Comparison of ENCODE assay signal across 8 cellular contexts in the genomic region with DNA sequence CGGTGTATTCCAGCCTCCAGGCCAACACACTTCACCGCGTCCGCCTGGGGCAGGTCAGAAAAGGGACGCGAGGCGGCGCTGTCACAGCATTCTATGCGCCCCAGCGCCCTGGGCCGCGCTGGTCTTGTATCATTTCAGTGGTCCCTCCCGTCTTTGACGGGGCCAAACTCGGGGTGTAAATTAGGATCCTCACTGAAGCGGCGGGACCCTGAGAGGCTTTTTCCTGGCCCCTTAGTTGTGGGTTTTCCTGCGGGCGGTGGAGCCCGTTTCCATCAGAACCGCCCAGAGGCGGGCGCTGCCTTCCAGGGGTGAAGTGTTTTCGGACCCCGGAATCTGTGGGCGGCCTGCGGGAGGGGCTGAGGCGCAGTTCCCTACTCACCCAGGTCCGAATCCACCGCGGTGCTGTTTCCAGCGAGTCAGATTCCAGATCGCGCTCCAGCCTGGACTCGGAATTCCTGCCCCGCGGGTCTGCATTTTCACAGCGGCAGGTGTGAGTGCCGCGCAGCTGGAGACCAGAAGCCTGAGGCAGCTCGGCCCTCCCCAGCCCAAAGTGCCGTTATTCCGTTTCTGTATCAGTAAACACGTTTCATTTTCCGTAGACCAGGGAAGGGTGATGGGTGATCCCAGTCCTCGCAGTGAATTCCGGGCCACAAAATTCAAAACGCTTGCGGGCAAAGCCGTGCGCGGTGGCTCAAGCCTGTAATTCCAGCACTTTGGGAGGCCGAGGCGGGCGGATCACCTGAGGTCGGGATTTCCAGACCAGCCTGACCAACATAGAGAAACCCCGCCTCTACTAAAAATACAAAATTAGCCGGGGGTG. TPM values are rescaled to one million over a fixed set of nuclear protein-coding genes. Genes with fewer than 3 reads are reported as not detected.
A peak's percentile ranks its signal among the peaks of the same experiment; 100 is the strongest.
DNase-seq lines count a peak whose midpoint lies in the region; ATAC-seq and TF ChIP-seq lines count a peak whose summit lies in the region.

No MANE protein-coding gene starts in this region.

- H3K36me3 ChIP-seq in left lung: no peaks in the 10 kb centered on the region

- H3K9me3 Mint-ChIP-seq in activated CD4-positive, alpha-beta T cell treated with anti-CD3 and anti-CD28 coated beads, Interleukin-2, amount 10 ng/mL, durations not matched to agents 24 days and 14 days: no peaks in the 10 kb centered on the region

- H3K4me1 Mint-ChIP-seq in activated CD4-positive, alpha-beta T cell treated with anti-CD3 and anti-CD28 coated beads, Interleukin-2, amount 10 ng/mL, durations not matched to agents 24 days and 14 days: peaks cover 39% of the 10 kb centered on the region

- peak; percentile 74 for DNase-seq in GDM1 (lab: John Stamatoyannopoulos, UW)
- DNase-seq in NCI-H226: peak; percentile 62
- peak; percentile 93 for DNase-seq in activated CD4-positive, alpha-beta T cell treated with anti-CD3 and anti-CD28 coated beads, Interleukin-2, amount 10 ng/mL, durations not matched to agents 24 days and 14 days
- peak; percentile 84 for DNase-seq in coronary artery (ENCODE audit: low spot score)
- peak; percentile 88 to 97 for DNase-seq in left lung
- DNase-seq in stimulated activated CD4-positive, alpha-beta T cell treated with anti-CD3 and anti-CD28 coated beads, Interleukin-2, amount 100 ng/mL, for 24 hours: peak; percentile 87

- H3K36me3 Mint-ChIP-seq in activated CD4-positive, alpha-beta T cell treated with anti-CD3 and anti-CD28 coated beads, Interleukin-2, amount 10 ng/mL, durations not matched to agents 24 days and 14 days (ENCODE audit: low read depth): peaks cover 11% of the 10 kb centered on the region

- H3K27ac ChIP-seq in coronary artery: peak overlapping the region; percentile 33 to 90
- H3K27ac ChIP-seq in left lung: peak overlapping the region; percentile 78 to 90

- H3K27me3 ChIP-seq in left lung: no peaks in the 10 kb centered on the region

- peak overlapping the region; percentile 93 for H3K4me3 Mint-ChIP-seq in activated CD4-positive, alpha-beta T cell treated with anti-CD3 and anti-CD28 coated beads, Interleukin-2, amount 10 ng/mL, durations not matched to agents 24 days and 14 days

- H3K9me3 ChIP-seq in left lung: no peaks in the 10 kb centered on the region

- H3K4me3 ChIP-seq in coronary artery (peak overlapping the region; percentile 81), left lung (peak overlapping the region; percentile 53 to 81)

- peak overlapping the region; percentile 97 for H3K27ac Mint-ChIP-seq in activated CD4-positive, alpha-beta T cell treated with anti-CD3 and anti-CD28 coated beads, Interleukin-2, amount 10 ng/mL, durations not matched to agents 24 days and 14 days

- TF ChIP-seq CTCF in coronary artery (IDR thresholded peaks at IDR 0.05) (no peak), left lung (IDR thresholded peaks at IDR 0.05) (peak; percentile 82 to 94)

- no peaks in the 10 kb centered on the region for H3K27me3 Mint-ChIP-seq in activated CD4-positive, alpha-beta T cell treated with anti-CD3 and anti-CD28 coated beads, Interleukin-2, amount 10 ng/mL, durations not matched to agents 24 days and 14 days

- H3K4me1 ChIP-seq in left lung: peaks cover 0 to 58% of the 10 kb centered on the region in 2 donors

- ATAC-seq in HG02759 (IDR thresholded peaks at IDR 0.05; ENCODE audit: unreplicated experiment): peak; percentile 62
- ATAC-seq in left lung: peak; percentile 82
- ATAC-seq in HG03571 (IDR thresholded peaks at IDR 0.05; ENCODE audit: unreplicated experiment): no peak

- intact Hi-C loops in activated CD4-positive, alpha-beta T cell treated with anti-CD3 and anti-CD28 coated beads, Interleukin-2, amount 10 ng/mL, durations not matched to agents 24 days and 14 days (cut with micrococcal nuclease): loop anchor here (1.0 to 10.0 kb wide), 4 partner anchors 47 to 809 kb away; partner anchors contain the start of genes HSPA1B, LTB and PPP1R18
- intact Hi-C loops in left lung (cut with DNase I): loop anchor here in 1 of 2 donors (10.0 kb wide), 1 partner anchor 101 kb away; the partner anchor contains the start of gene NCR3

RNA-seq across cellular contexts. Expression of gene MICB, which starts 3.9 kb away (rescaled TPM):
- total RNA-seq in activated CD4-positive, alpha-beta T cell treated with anti-CD3 and anti-CD28 coated beads, Interleukin-2, amount 10 ng/mL, durations not matched to agents 24 days and 14 days: 32.8 and 35.5 TPM in 2 replicates
- total RNA-seq in left lung: 10 to 100 TPM; 11.2 to 11.3 TPM

RNA-seq across cellular contexts. Expression of gene MCCD1, which starts 34.7 kb away (rescaled TPM):
- total RNA-seq in activated CD4-positive, alpha-beta T cell treated with anti-CD3 and anti-CD28 coated beads, Interleukin-2, amount 10 ng/mL, durations not matched to agents 24 days and 14 days: not detected in 2 replicates
- total RNA-seq in left lung: not detected

RNA-seq across cellular contexts. Expression of gene DDX39B, which starts 47.7 kb away (rescaled TPM):
- 696 and 720 TPM in 2 replicates for total RNA-seq in activated CD4-positive, alpha-beta T cell treated with anti-CD3 and anti-CD28 coated beads, Interleukin-2, amount 10 ng/mL, durations not matched to agents 24 days and 14 days
- 100 to 1,000 TPM; 201 to 319 TPM for total RNA-seq in left lung

RNA-seq across cellular contexts. Expression of gene ATP6V1G2, which starts 52.3 kb away (rescaled TPM):
- 0.89 and 0.92 TPM in 2 replicates for total RNA-seq in activated CD4-positive, alpha-beta T cell treated with anti-CD3 and anti-CD28 coated beads, Interleukin-2, amount 10 ng/mL, durations not matched to agents 24 days and 14 days
- 1 to 10 TPM; 1.0 to 1.6 TPM for total RNA-seq in left lung

RNA-seq across cellular contexts. Expression of gene NFKBIL1, which starts 53.3 kb away (rescaled TPM):
- total RNA-seq in activated CD4-positive, alpha-beta T cell treated with anti-CD3 and anti-CD28 coated beads, Interleukin-2, amount 10 ng/mL, durations not matched to agents 24 days and 14 days: 14.8 and 16.2 TPM in 2 replicates
- total RNA-seq in left lung: 10 to 100 TPM; 15.0 to 17.2 TPM
